ENCODE assay signal across 1 cellular context in genomic region chr20:37728635-37728983, GRCh38.
TF ChIP-seq lines count a peak whose summit lies in the region.

No MANE protein-coding gene starts in this region.

TF ChIP-seq in WTC11, 78 proteins besides CTCF, POLR2A, EP300 and RAD21 (continued from another document):
- TF ChIP-seq ZSCAN18 (CRISPR knock-in tag; IDR thresholded peaks at IDR 0.05) (no peak), E2F5 (CRISPR knock-in tag; IDR thresholded peaks at IDR 0.05) (no peak), ATF1 (CRISPR knock-in tag; IDR thresholded peaks at IDR 0.05) (no peak), ZNF512 (CRISPR knock-in tag; IDR thresholded peaks at IDR 0.05; ENCODE audit: borderline replicate concordance) (no peak), ZNF281 (CRISPR knock-in tag; IDR thresholded peaks at IDR 0.05) (no peak), PRRX2 (CRISPR knock-in tag; IDR thresholded peaks at IDR 0.05) (no peak)
TF ChIP-seq in WTC11: peak in this region for 0.
